13 cellular contexts compared by ENCODE assay signal in genomic region chr7:84100866-84101265, GRCh38.
A peak's percentile ranks its signal among the peaks of the same experiment; 100 is the strongest.
DNase-seq lines count a peak whose midpoint lies in the region; ATAC-seq and TF ChIP-seq lines count a peak whose summit lies in the region.
"Had no signal": no experiment of that assay in that cellular context is flagged by ENCODE, and none has a peak within 500 bp of the region (broad histone marks: within the 10 kb centered on the region; RNA-seq: fewer than 3 reads in every experiment).

No MANE protein-coding gene starts in this region.

- no peak overlapping the region for H3K4me2 ChIP-seq in mammary epithelial cell (ENCODE audit: insufficient read depth, low read depth, low read length)

- ATAC-seq in left colon (peak; percentile 70), HG02885 (IDR thresholded peaks at IDR 0.05; ENCODE audit: poor library complexity, unreplicated experiment) (no peak), GM18517 (IDR thresholded peaks at IDR 0.05; ENCODE audit: unreplicated experiment) (no peak)
- ATAC-seq: left cardiac atrium had no signal

- H3K9me3 ChIP-seq in BE2C, result no peaks in the 10 kb centered on the region
- no peaks in the 10 kb centered on the region for H3K9me3 ChIP-seq in mammary epithelial cell (replicated peaks; ENCODE audit: insufficient read depth, low read length)
- H3K9me3 ChIP-seq: tibial nerve had no signal

- DNase-seq in BE2C (no peak), HuH-7 (ENCODE audit: low spot score) (peak; percentile 30), mammary epithelial cell (peak; percentile 46), left colon (no peak), NCI-H146 (lab: John Stamatoyannopoulos, UW) (no peak), SKM-1 (lab: John Stamatoyannopoulos, UW; ENCODE audit: unreplicated experiment) (no peak)
- DNase-seq: activated CD4-positive, CD25-positive, alpha-beta regulatory T cell treated with anti-CD3 and anti-CD28 coated beads, Interleukin-2, amount 50 U/mL, for 72 hours; activated naive CD4-positive, alpha-beta T cell; left cardiac atrium; NCI-H1092 had no signal

- dilution Hi-C loops in mammary epithelial cell (cut with HindIII; ENCODE audit: low sequenced_read_pairs), result no loop called here

- no peaks in the 10 kb centered on the region for H3K79me2 ChIP-seq in mammary epithelial cell (ENCODE audit: insufficient read depth, low read length)

- BruUV-seq in mammary epithelial cell (replicated peaks; lab: Mats Ljungman, UMichigan), result no TSS peak

- CTCF ChIA-PET in mammary epithelial cell (lab: Charles Lee; ENCODE audit: low non-redundant PET), result no interaction called here

- H3K27me3 ChIP-seq in BE2C (no peaks in the 10 kb centered on the region), mammary epithelial cell (ENCODE audit: insufficient read depth, low read length) (no peaks in the 10 kb centered on the region)
- H3K27me3 ChIP-seq: tibial nerve had no signal

- 90% methylated on average over 1 of the region's 1 CpG for WGBS in mammary epithelial cell (ENCODE audit: low coverage, missing lambda C conversion rate)

- no peak overlapping the region for H2AFZ ChIP-seq in mammary epithelial cell (ENCODE audit: low read depth, low read length)

- H3K4me3 ChIP-seq in BE2C (ENCODE audit: low read depth, low read length) (no peak overlapping the region), mammary epithelial cell (replicated peaks in 1 of 3; ENCODE audit: insufficient read depth in 1 of 3, low read depth in 2 of 3, low read length in 3 of 3) (no peak overlapping the region)
- H3K4me3 ChIP-seq: tibial nerve had no signal

- TF ChIP-seq CTCF in BE2C (IDR thresholded peaks at IDR 0.05; ENCODE audit: low read depth, low read length) (peak; percentile 45), mammary epithelial cell (conservative IDR thresholded peaks at IDR 0.05 in 1 of 2, IDR thresholded peaks at IDR 0.05 in 1 of 2; ENCODE audit: extremely low read depth in 1 of 2, insufficient read depth in 1 of 2, low read depth in 1 of 2, low read length in 2 of 2) (peak; percentile 20 to 34)

- H3K36me3 ChIP-seq in BE2C (no peaks in the 10 kb centered on the region), mammary epithelial cell (ENCODE audit: insufficient read depth, low read length) (no peaks in the 10 kb centered on the region)
- H3K36me3 ChIP-seq: tibial nerve had no signal

- H4K20me1 ChIP-seq in mammary epithelial cell (ENCODE audit: insufficient read depth, low read length), result no peaks in the 10 kb centered on the region

- no peak overlapping the region for H3K27ac ChIP-seq in mammary epithelial cell (ENCODE audit: insufficient read depth, low read depth, low read length)
- H3K27ac ChIP-seq: tibial nerve had no signal

- no peak overlapping the region for H3K9ac ChIP-seq in mammary epithelial cell (ENCODE audit: insufficient read depth, low read length)

- in situ Hi-C loops in mammary epithelial cell (cut with MboI; ENCODE audit: low sequenced_read_pairs in 2 of 2), result no loop called here

- intact Hi-C loops in mammary epithelial cell (cut with micrococcal nuclease) (no loop called here), left colon (cut with DNase I, micrococcal nuclease) (no loop called here)

- peaks cover 9% of the 10 kb centered on the region for H3K4me1 ChIP-seq in BE2C
- H3K4me1 ChIP-seq in mammary epithelial cell (ENCODE audit: insufficient read depth, low read length), result peaks cover 3% of the 10 kb centered on the region
- H3K4me1 ChIP-seq: tibial nerve had no signal

Comparison
In these comparisons a context has a peak if more than half of its experiments do, and no peak if none do; other contexts are left out.
1. DNase-seq: peak in HuH-7 (single experiment) and mammary epithelial cell (single experiment); none in BE2C (single experiment), left colon (0 of 2), NCI-H146 (single experiment) and SKM-1 (single experiment).